ENCODE assay signal across 11 cellular contexts in genomic region chr3:64220161-64220560, GRCh38. TPM values are rescaled to one million over a fixed set of nuclear protein-coding genes. Genes with fewer than 3 reads are reported as not detected.
DNase-seq lines count a peak whose midpoint lies in the region; ATAC-seq and TF ChIP-seq lines count a peak whose summit lies in the region.
"Had no signal": no experiment of that assay in that cellular context is flagged by ENCODE, and none has a peak within 500 bp of the region (broad histone marks: within the 10 kb centered on the region; RNA-seq: fewer than 3 reads in every experiment).

No MANE protein-coding gene starts in this region.

- no peaks in the 10 kb centered on the region for H3K27me3 ChIP-seq in left lung
- no peaks in the 10 kb centered on the region for H3K27me3 ChIP-seq in thyroid gland
- no peaks in the 10 kb centered on the region for H3K27me3 ChIP-seq in adrenal gland

- H3K9me3 ChIP-seq in left lung (no peaks in the 10 kb centered on the region), thyroid gland (no peaks in the 10 kb centered on the region), adrenal gland (replicated peaks in 1 of 3) (no peaks in the 10 kb centered on the region)

- no peaks in the 10 kb centered on the region for H3K9me3 Mint-ChIP-seq in effector memory CD8-positive, alpha-beta T cell
- H3K9me3 Mint-ChIP-seq: activated B cell treated with CpG ODN at 0.5 μM for 24 hours had no signal

- 41 to 53% methylated on average over 4 of the region's 4 CpGs for WGBS in thyroid gland, 2 donors
- WGBS in adrenal gland, 4 donors, result 36 to 67% (median 60%) methylated on average over 4 of the region's 4 CpGs

- H3K4me3 Mint-ChIP-seq in effector memory CD8-positive, alpha-beta T cell, result no peak overlapping the region
- H3K4me3 Mint-ChIP-seq: activated B cell treated with CpG ODN at 0.5 μM for 24 hours had no signal

- TF ChIP-seq POLR2A in thyroid gland (IDR thresholded peaks at IDR 0.05), result no peak
- no peak for TF ChIP-seq POLR2A in adrenal gland (IDR thresholded peaks at IDR 0.05)

- intact Hi-C loops in left lung (cut with DNase I) (no loop called here), thyroid gland (cut with DNase I) (loop anchor here (10.0 kb wide), 1 partner anchor 185 kb away; no protein-coding TSS in a partner anchor), adrenal gland (cut with DNase I) (no loop called here)

- H3K27me3 Mint-ChIP-seq in effector memory CD8-positive, alpha-beta T cell, result peaks cover 6 to 7% of the 10 kb centered on the region in 2 donors
- H3K27me3 Mint-ChIP-seq: activated B cell treated with CpG ODN at 0.5 μM for 24 hours had no signal

- no peaks in the 10 kb centered on the region for H3K4me1 Mint-ChIP-seq in effector memory CD8-positive, alpha-beta T cell (ENCODE audit: low read depth in 2 of 2)

- H3K27ac ChIP-seq in left lung (peak overlapping the region; percentile 24 to 37), thyroid gland (peak overlapping the region; percentile 2 to 52 (median 13)), adrenal gland (peak overlapping the region in 2 of 5 donors; percentile 17 to 44)

- TF ChIP-seq CTCF in choroid plexus epithelial cell (conservative IDR thresholded peaks at IDR 0.05; ENCODE audit: low read depth, low read length) (no peak), left lung (IDR thresholded peaks at IDR 0.05) (no peak), thyroid gland (IDR thresholded peaks at IDR 0.05) (no peak), adrenal gland (IDR thresholded peaks at IDR 0.05) (no peak)

- H3K27ac Mint-ChIP-seq in effector memory CD8-positive, alpha-beta T cell, result no peak overlapping the region
- H3K27ac Mint-ChIP-seq: activated B cell treated with CpG ODN at 0.5 μM for 24 hours had no signal

- DNase-seq in M059J (ENCODE audit: low read depth) (peak; percentile 72), choroid plexus epithelial cell (ENCODE audit: low read depth) (peak; percentile 65), left lung (no peak), thyroid gland (no peak), H4 (ENCODE audit: low spot score) (no peak), adrenal gland (no peak)
- DNase-seq in effector memory CD8-positive, alpha-beta T cell, result no peak
- DNase-seq: activated B cell treated with CpG ODN at 0.5 μM for 24 hours; NCI-H774; stimulated activated CD4-positive, alpha-beta T cell treated with anti-CD3 and anti-CD28 coated beads, Interleukin-15, amount 100 ng/mL, for 24 hours had no signal

- H3K4me1 ChIP-seq in left lung, result peaks cover 16 to 42% of the 10 kb centered on the region in 2 donors
- peaks cover 39 to 79% of the 10 kb centered on the region in 2 donors for H3K4me1 ChIP-seq in thyroid gland
- H3K4me1 ChIP-seq in adrenal gland (replicated peaks in 1 of 2), result peaks cover 0 to 10% of the 10 kb centered on the region in 2 donors

- no peaks in the 10 kb centered on the region for H3K36me3 Mint-ChIP-seq in effector memory CD8-positive, alpha-beta T cell (ENCODE audit: insufficient read depth)

- ATAC-seq in left lung, result peak; percentile 30
- ATAC-seq in effector memory CD8-positive, alpha-beta T cell (replicated peaks), result no peak
- no peak for ATAC-seq in GM18502 (IDR thresholded peaks at IDR 0.05; ENCODE audit: poor library complexity, unreplicated experiment)

- H3K36me3 ChIP-seq in left lung, result no peaks in the 10 kb centered on the region
- H3K36me3 ChIP-seq in thyroid gland, result no peaks in the 10 kb centered on the region
- H3K36me3 ChIP-seq in adrenal gland (replicated peaks in 1 of 2), result no peaks in the 10 kb centered on the region

- H3K4me3 ChIP-seq in choroid plexus epithelial cell (ENCODE audit: low read depth, low read length) (no peak overlapping the region), left lung (no peak overlapping the region), thyroid gland (replicated peaks in 1 of 3) (no peak overlapping the region), adrenal gland (no peak overlapping the region)

RNA-seq across cellular contexts. Expression of gene PRICKLE2, which starts 5.1 kb away (rescaled TPM):
- 3.2 and 5.3 TPM in 2 replicates for total RNA-seq in M059J (2014; rRNA removed; shearing (Covaris generic))
- total RNA-seq in left lung, result 10 to 100 TPM; 34.5 to 36.7 TPM
- total RNA-seq in thyroid gland, result 10 to 100 TPM; 28.8 to 48.1 (median 38.5) TPM
- 2.5 and 3.1 TPM in 2 replicates for total RNA-seq in H4 (2014; rRNA removed; shearing (Covaris generic))
- total RNA-seq in adrenal gland, result 10 to 100 TPM in 2 of 8 donors, 1 to 10 TPM in 6; 5.4 to 14.4 (median 9.1) TPM
- polyA plus RNA-seq in adrenal gland, result 1 to 10 TPM; 1.3 to 2.6 (median 2.2) TPM

Comparison
In these comparisons a context has a peak if more than half of its experiments do, and no peak if none do; other contexts are left out.
1. DNase-seq: peak in M059J (single experiment) and choroid plexus epithelial cell (single experiment); none in left lung (0 of 2), thyroid gland (0 of 2), H4 (single experiment), effector memory CD8-positive, alpha-beta T cell (0 of 3) and adrenal gland (0 of 7).